ENCODE assay signal across 1 cellular context in the genomic region with DNA sequence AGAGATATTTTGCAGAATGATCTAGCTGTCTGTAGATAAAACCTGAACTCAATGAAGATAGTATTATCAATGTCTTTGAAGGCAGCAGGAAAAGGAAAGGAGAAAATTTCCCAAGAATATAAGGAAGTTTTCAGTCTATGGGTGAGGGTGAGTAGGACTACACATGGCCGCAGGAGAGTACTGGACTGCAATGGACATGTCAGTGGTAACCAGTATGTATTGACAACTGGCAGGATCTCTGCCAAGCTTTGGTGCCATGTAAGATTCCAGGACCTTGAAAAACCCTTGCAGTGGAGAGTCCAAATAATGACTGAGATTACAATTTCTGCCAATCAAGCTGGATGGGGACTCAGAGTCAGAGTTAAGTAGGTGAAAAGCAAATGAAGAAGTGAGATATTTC. TPM values are rescaled to one million over a fixed set of nuclear protein-coding genes. Genes with fewer than 3 reads are reported as not detected.
"Had no signal": no experiment of that assay in that cellular context is flagged by ENCODE, and none has a peak within 500 bp of the region (broad histone marks: within the 10 kb centered on the region; RNA-seq: fewer than 3 reads in every experiment).

No MANE protein-coding gene starts in this region.

RNA-seq across cellular contexts. Expression of a gene that starts 29.3 kb away (rescaled TPM):
- total RNA-seq: gastrocnemius medialis had no signal
